Comparison of ENCODE assay signal across 16 cellular contexts in the genomic region with DNA sequence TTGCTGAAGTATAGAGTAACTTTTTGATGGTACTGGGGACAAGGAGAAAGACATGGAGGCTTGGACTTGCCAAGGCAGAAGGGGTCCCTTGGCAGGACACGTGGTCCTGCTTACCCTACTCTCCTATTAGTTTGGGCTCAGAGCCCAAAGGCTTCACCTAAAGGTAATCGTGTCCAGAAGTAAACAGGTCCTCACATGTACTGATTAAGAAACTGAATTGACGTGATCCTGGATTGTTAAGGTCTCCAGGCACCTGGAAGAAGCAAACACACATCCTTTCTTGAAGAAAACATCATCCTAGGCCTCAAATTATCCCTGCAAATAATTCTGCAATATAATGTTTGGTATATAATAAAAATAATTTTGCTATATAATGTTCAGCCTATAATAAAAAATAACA. TPM values are rescaled to one million over a fixed set of nuclear protein-coding genes. Genes with fewer than 3 reads are reported as not detected.
DNase-seq lines count a peak whose midpoint lies in the region; ATAC-seq and TF ChIP-seq lines count a peak whose summit lies in the region.
"Had no signal": no experiment of that assay in that cellular context is flagged by ENCODE, and none has a peak within 500 bp of the region (broad histone marks: within the 10 kb centered on the region; RNA-seq: fewer than 3 reads in every experiment).

No MANE protein-coding gene starts in this region.

- H3K9ac ChIP-seq in KMS-11: no peak overlapping the region

- CTCF ChIA-PET in WTC11 (lab: Charles Lee): no interaction called here

- no peak overlapping the region for H3K4me3 ChIP-seq in KMS-11 (IDR thresholded peaks at IDR 0.05; ENCODE audit: insufficient read depth, low read depth, low read length)
- no peak overlapping the region for H3K4me3 ChIP-seq in epithelial cell of esophagus (ENCODE audit: low read length)
- H3K4me3 ChIP-seq: K562 had no signal

- no peak overlapping the region for H3K27ac ChIP-seq in KMS-11
- H3K27ac ChIP-seq: C4-2B, HL-60 had no signal

- H3K36me3 Mint-ChIP-seq in WTC11 (peaks cover 15% of the 10 kb centered on the region), HFFc6 (ENCODE audit: low read depth) (peaks cover 5% of the 10 kb centered on the region)

- H4K20me1 ChIP-seq in KMS-11 (ENCODE audit: insufficient read depth): no peaks in the 10 kb centered on the region

- H3K4me1 Mint-ChIP-seq in WTC11: no peaks in the 10 kb centered on the region
- H3K4me1 Mint-ChIP-seq in HFFc6 (ENCODE audit: low read depth): peaks cover 10% of the 10 kb centered on the region

- H3K79me2 ChIP-seq in KMS-11 (ENCODE audit: insufficient read depth, low read depth): no peaks in the 10 kb centered on the region

- H3K27me3 ChIP-seq in KMS-11 (ENCODE audit: insufficient read depth, low read depth): no peaks in the 10 kb centered on the region

- H3K9me3 Mint-ChIP-seq in WTC11 (no peaks in the 10 kb centered on the region), HFFc6 (no peaks in the 10 kb centered on the region)
- H3K9me3 Mint-ChIP-seq: CD4-positive, alpha-beta T cell; H9 had no signal

- H3K4me1 ChIP-seq in KMS-11 (ENCODE audit: low read depth, poor library complexity, severe bottlenecking): peaks cover 38% of the 10 kb centered on the region

- no peaks in the 10 kb centered on the region for H3K36me3 ChIP-seq in KMS-11 (ENCODE audit: insufficient read depth)

- H3K27ac Mint-ChIP-seq in WTC11 (0 out of 2 replicates have a peak overlapping the region, but pooled peaks have one; percentile 1), HFFc6 (no peak overlapping the region)
- H3K27ac Mint-ChIP-seq: CD4-positive, alpha-beta T cell had no signal

- TF ChIP-seq CTCF in KMS-11 (conservative IDR thresholded peaks at IDR 0.05; ENCODE audit: low read depth, low read length) (no peak), WTC11 (IDR thresholded peaks at IDR 0.05) (no peak), epithelial cell of esophagus (IDR thresholded peaks at IDR 0.05; ENCODE audit: insufficient read depth, low read depth, low read length, missing control alignments) (no peak), HFFc6 (IDR thresholded peaks at IDR 0.05) (no peak)

- POLR2A ChIA-PET in WTC11 (lab: Charles Lee): no interaction called here

- ATAC-seq in WTC11: no peak
- ATAC-seq: K562 had no signal

- H3K4me2 ChIP-seq in KMS-11: peak overlapping the region; percentile 55; the same call in 1 of the 2 replicates

- H3K27me3 Mint-ChIP-seq in WTC11 (ENCODE audit: low read depth): no peaks in the 10 kb centered on the region
- H3K27me3 Mint-ChIP-seq in HFFc6 (ENCODE audit: insufficient read depth): no peaks in the 10 kb centered on the region
- H3K27me3 Mint-ChIP-seq: CD4-positive, alpha-beta T cell had no signal

- in situ Hi-C loops in G401 (cut with HindIII; ENCODE audit: low sequenced_read_pairs): no loop called here

- no peak overlapping the region for H2AFZ ChIP-seq in KMS-11 (ENCODE audit: low read depth)

- DNase-seq in WTC11 (ENCODE audit: low spot score): no peak
- DNase-seq in epithelial cell of esophagus (ENCODE audit: low read depth): peak; percentile 59
- DNase-seq in HFFc6: no peak
- no peak for DNase-seq in activated T-cell treated with anti-CD3 and anti-CD28 coated beads for 4 hours
- no peak for DNase-seq in G401 (ENCODE audit: low spot score)
- DNase-seq in SHP77 treated with DMSO at 0.1 percent for 48 hours (lab: John Stamatoyannopoulos, UW): no peak
- DNase-seq: AML-193; Caco-2; CD4-positive, alpha-beta T cell; GF-D8; H9; IMR-90 had no signal

- H3K4me3 Mint-ChIP-seq in WTC11: no peak overlapping the region
- no peak overlapping the region for H3K4me3 Mint-ChIP-seq in HFFc6
- H3K4me3 Mint-ChIP-seq: CD4-positive, alpha-beta T cell; H9 had no signal

TF ChIP-seq in WTC11, 78 proteins besides CTCF, POLR2A, EP300 and RAD21:
- TF ChIP-seq ZSCAN18 (CRISPR knock-in tag; IDR thresholded peaks at IDR 0.05) (no peak), MAX (CRISPR knock-in tag; IDR thresholded peaks at IDR 0.05) (no peak), NR3C1 (CRISPR knock-in tag; conservative IDR thresholded peaks at IDR 0.05; ENCODE audit: low read depth) (no peak), NFYB (CRISPR knock-in tag; conservative IDR thresholded peaks at IDR 0.05; ENCODE audit: low read depth) (no peak), FOXP4 (CRISPR knock-in tag; IDR thresholded peaks at IDR 0.05) (no peak)
- TF ChIP-seq, protein P1, sequence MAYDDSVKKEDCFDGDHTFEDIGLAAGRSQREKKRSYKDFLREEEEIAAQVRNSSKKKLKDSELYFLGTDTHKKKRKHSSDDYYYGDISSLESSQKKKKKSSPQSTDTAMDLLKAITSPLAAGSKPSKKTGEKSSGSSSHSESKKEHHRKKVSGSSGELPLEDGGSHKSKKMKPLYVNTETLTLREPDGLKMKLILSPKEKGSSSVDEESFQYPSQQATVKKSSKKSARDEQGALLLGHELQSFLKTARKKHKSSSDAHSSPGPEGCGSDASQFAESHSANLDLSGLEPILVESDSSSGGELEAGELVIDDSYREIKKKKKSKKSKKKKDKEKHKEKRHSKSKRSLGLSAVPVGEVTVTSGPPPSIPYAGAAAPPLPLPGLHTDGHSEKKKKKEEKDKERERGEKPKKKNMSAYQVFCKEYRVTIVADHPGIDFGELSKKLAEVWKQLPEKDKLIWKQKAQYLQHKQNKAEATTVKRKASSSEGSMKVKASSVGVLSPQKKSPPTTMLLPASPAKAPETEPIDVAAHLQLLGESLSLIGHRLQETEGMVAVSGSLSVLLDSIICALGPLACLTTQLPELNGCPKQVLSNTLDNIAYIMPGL (CRISPR knock-in tag; IDR thresholded peaks at IDR 0.05): no peak
TF ChIP-seq in WTC11: peak in this region for 0.

RNA-seq across cellular contexts. Expression of gene DTNB, which starts 50.0 kb away (rescaled TPM):
- 39.9 to 46.3 TPM (median 44.5 TPM) in 3 replicates for total RNA-seq in WTC11 (2021)
- 1 to 10 TPM; 4.2 to 6.2 (median 4.7) TPM for total RNA-seq in HFFc6 (2021; fragmentation: NEBNext Ultra II Directional; extraction: Animal tissue kit (Norgen Biotek cat#: 25700))
- 10.4 and 21.2 TPM in 2 replicates for total RNA-seq in G401 (2014; rRNA removed; shearing (Covaris generic))
